14 cellular contexts compared by ENCODE assay signal in genomic region chr22:36347094-36347493, GRCh38. TPM values are rescaled to one million over a fixed set of nuclear protein-coding genes. Genes with fewer than 3 reads are reported as not detected.
DNase-seq lines count a peak whose midpoint lies in the region; ATAC-seq, FAIRE-seq and TF ChIP-seq lines count a peak whose summit lies in the region.
"Had no signal": no experiment of that assay in that cellular context is flagged by ENCODE, and none has a peak within 500 bp of the region (broad histone marks: within the 10 kb centered on the region; RNA-seq: fewer than 3 reads in every experiment).

No MANE protein-coding gene starts in this region.

- H2BK12ac ChIP-seq in mesenchymal stem cell (ENCODE audit: low read length in 2 of 2), result no peak overlapping the region

- H3K27ac Mint-ChIP-seq in astrocyte (ENCODE audit: unreplicated experiment), result peak overlapping the region; percentile 62

- TF ChIP-seq POLR2A in upper lobe of left lung (IDR thresholded peaks at IDR 0.05), result no peak

- peaks cover 26% of the 10 kb centered on the region for H3K36me3 Mint-ChIP-seq in astrocyte (ENCODE audit: low read depth, unreplicated experiment)

- H3K27me3 ChIP-seq in cardiac muscle cell, result no peaks in the 10 kb centered on the region
- H3K27me3 ChIP-seq in astrocyte (ENCODE audit: insufficient read depth, low read length), result no peaks in the 10 kb centered on the region
- no peaks in the 10 kb centered on the region for H3K27me3 ChIP-seq in mesenchymal stem cell (ENCODE audit: control insufficient read depth in 1 of 2, insufficient read depth in 1 of 2, low read length in 2 of 2)
- H3K27me3 ChIP-seq in upper lobe of left lung, result no peaks in the 10 kb centered on the region
- H3K27me3 ChIP-seq: BLaER1, tibial nerve had no signal

- no peak overlapping the region for H2BK120ac ChIP-seq in mesenchymal stem cell (ENCODE audit: low read depth, low read length)

- H3K79me1 ChIP-seq in mesenchymal stem cell (replicated peaks; ENCODE audit: low read length, poor library complexity, severe bottlenecking), result no peaks in the 10 kb centered on the region

- ATAC-seq in Right ventricle myocardium inferior (no peak), upper lobe of left lung (ENCODE audit: low FRiP score in 2 of 2) (no peak), HG03108 (IDR thresholded peaks at IDR 0.05; ENCODE audit: unreplicated experiment) (no peak), HG03196 (IDR thresholded peaks at IDR 0.05; ENCODE audit: unreplicated experiment) (no peak)

- 82% methylated on average over 5 of the region's 5 CpGs for WGBS in mesenchymal stem cell
- WGBS in upper lobe of left lung, 2 donors, result 75 to 80% methylated on average over 4 to 5 of the region's 5 CpGs

- FAIRE-seq in astrocyte (lab: Jason Lieb, UNC), result no peak

- peak overlapping the region in 1 of 2 experiments; percentile 51 for H3K23ac ChIP-seq in mesenchymal stem cell (ENCODE audit: low read length in 2 of 2)

- H3K27ac ChIP-seq in cardiac muscle cell, result peak overlapping the region; percentile 4
- H3K27ac ChIP-seq in astrocyte (ENCODE audit: low read depth, low read length), result peak overlapping the region; percentile 7
- peak overlapping the region; percentile 36 for H3K27ac ChIP-seq in mesenchymal stem cell (ENCODE audit: low read length, poor library complexity, severe bottlenecking)
- H3K27ac ChIP-seq in upper lobe of left lung, result peak overlapping the region; percentile 50 to 91 (median 58)
- H3K27ac ChIP-seq: BLaER1, parathyroid adenoma had no signal

- intact Hi-C loops in Right ventricle myocardium inferior (cut with DNase I), result no loop called here

- H3K9me3 ChIP-seq in cardiac muscle cell (ENCODE audit: low read depth) (no peaks in the 10 kb centered on the region), astrocyte (ENCODE audit: insufficient read depth, low read depth, low read length) (no peaks in the 10 kb centered on the region), mesenchymal stem cell (ENCODE audit: control insufficient read depth, low read length) (no peaks in the 10 kb centered on the region), upper lobe of left lung (no peaks in the 10 kb centered on the region)
- H3K9me3 ChIP-seq: BLaER1, tibial nerve had no signal

- H3K4ac ChIP-seq in mesenchymal stem cell (ENCODE audit: low read depth in 1 of 2, low read length in 2 of 2), result no peak overlapping the region

- no peaks in the 10 kb centered on the region for H3K9me3 Mint-ChIP-seq in astrocyte (ENCODE audit: unreplicated experiment)

- H3K4me2 ChIP-seq in astrocyte (ENCODE audit: low read length) (peak overlapping the region; percentile 6), mesenchymal stem cell (ENCODE audit: low read length, poor library complexity, severe bottlenecking) (no peak overlapping the region)
- H3K4me2 ChIP-seq: BLaER1 had no signal

- no peak for DNase-seq in cardiac muscle cell (ENCODE audit: low read depth in 1 of 2, low spot score in 1 of 2)
- no peak for DNase-seq in Right ventricle myocardium inferior (ENCODE audit: missing footprints)
- no peak for DNase-seq in astrocyte (ENCODE audit: low read depth)
- no peak for DNase-seq in mesenchymal stem cell
- no peak for DNase-seq in upper lobe of left lung
- no peak for DNase-seq in KG1 (lab: John Stamatoyannopoulos, UW)
- DNase-seq: erythroblast, NCI-H146, NCI-H82 had no signal

- H3K4me3 ChIP-seq in cardiac muscle cell, result no peak overlapping the region
- no peak overlapping the region for H3K4me3 ChIP-seq in astrocyte (ENCODE audit: insufficient read depth, low read depth, low read length)
- no peak overlapping the region for H3K4me3 ChIP-seq in mesenchymal stem cell (ENCODE audit: insufficient read depth in 1 of 2, low read depth in 1 of 2, low read length in 2 of 2)
- H3K4me3 ChIP-seq in upper lobe of left lung, result no peak overlapping the region
- H3K4me3 ChIP-seq: BLaER1, tibial nerve had no signal

- peak overlapping the region in 1 of 2 experiments; percentile 54 for H3K18ac ChIP-seq in mesenchymal stem cell (ENCODE audit: low read depth in 1 of 2, low read length in 2 of 2)

- H4K91ac ChIP-seq in mesenchymal stem cell (ENCODE audit: low read length), result no peak overlapping the region

- H3K4me1 ChIP-seq in cardiac muscle cell (ENCODE audit: low read depth), result peaks cover 12% of the 10 kb centered on the region
- peaks cover 55% of the 10 kb centered on the region for H3K4me1 ChIP-seq in astrocyte (ENCODE audit: insufficient read depth, low read length)
- H3K4me1 ChIP-seq in mesenchymal stem cell (ENCODE audit: control insufficient read depth, insufficient read depth, low read depth, low read length), result peaks cover 49% of the 10 kb centered on the region
- H3K4me1 ChIP-seq in upper lobe of left lung, result peaks cover 81 to 95% (median 88%) of the 10 kb centered on the region in 4 donors

- peaks cover 66% of the 10 kb centered on the region for H3K4me1 Mint-ChIP-seq in astrocyte (ENCODE audit: low read depth, unreplicated experiment)

- no peak overlapping the region for H2AK5ac ChIP-seq in mesenchymal stem cell (ENCODE audit: low read length, severe bottlenecking)

- no peak overlapping the region for H2BK15ac ChIP-seq in mesenchymal stem cell (ENCODE audit: low read depth, poor library complexity, severe bottlenecking)

- H3K36me3 ChIP-seq in cardiac muscle cell, result peaks cover 5% of the 10 kb centered on the region
- H3K36me3 ChIP-seq in astrocyte (ENCODE audit: insufficient read depth, low read length), result peaks cover 50% of the 10 kb centered on the region
- peaks cover 48 to 56% of the 10 kb centered on the region in 2 experiments for H3K36me3 ChIP-seq in mesenchymal stem cell (ENCODE audit: control insufficient read depth in 1 of 2, insufficient read depth in 2 of 2, low read depth in 1 of 2, low read length in 2 of 2)
- H3K36me3 ChIP-seq in upper lobe of left lung, result peaks cover 8 to 65% (median 33%) of the 10 kb centered on the region in 4 donors

- H2BK5ac ChIP-seq in mesenchymal stem cell (ENCODE audit: low read depth, low read length, poor library complexity, severe bottlenecking), result no peak overlapping the region

- H4K20me1 ChIP-seq in astrocyte (ENCODE audit: insufficient read depth, low read length), result peaks cover 94% of the 10 kb centered on the region

- no peak overlapping the region for H4K8ac ChIP-seq in mesenchymal stem cell (ENCODE audit: low read length)

- TF ChIP-seq EP300 in upper lobe of left lung (IDR thresholded peaks at IDR 0.05), result no peak

- no peak overlapping the region for H3K4me3 Mint-ChIP-seq in astrocyte (ENCODE audit: unreplicated experiment)

- no peaks in the 10 kb centered on the region for H3K27me3 Mint-ChIP-seq in astrocyte (ENCODE audit: low read depth, unreplicated experiment)

- no peak overlapping the region for H3K14ac ChIP-seq in mesenchymal stem cell (ENCODE audit: low read length in 2 of 2)

- H3K79me2 ChIP-seq in astrocyte (ENCODE audit: insufficient read depth, low read length), result peaks cover 96% of the 10 kb centered on the region

- no peak for TF ChIP-seq CTCF in cardiac muscle cell (IDR thresholded peaks at IDR 0.05; ENCODE audit: low read depth, low read length)
- no peak for TF ChIP-seq CTCF in astrocyte (IDR thresholded peaks at IDR 0.05; ENCODE audit: insufficient read depth, low read depth, low read length)
- TF ChIP-seq CTCF in upper lobe of left lung (IDR thresholded peaks at IDR 0.05), result no peak

- H2AFZ ChIP-seq in astrocyte (ENCODE audit: low read depth, low read length), result no peak overlapping the region
- no peak overlapping the region for H2AFZ ChIP-seq in mesenchymal stem cell (ENCODE audit: low read depth, low read length)
- H2AFZ ChIP-seq: parathyroid adenoma had no signal

- H3K9ac ChIP-seq in astrocyte (ENCODE audit: low read length) (no peak overlapping the region), mesenchymal stem cell (ENCODE audit: low read length) (no peak overlapping the region)
- H3K9ac ChIP-seq: BLaER1, parathyroid adenoma had no signal

RNA-seq across cellular contexts. Expression of gene MYH9, which starts 40.7 kb away (rescaled TPM):
- 131 and 174 TPM in 2 replicates for total RNA-seq in cardiac muscle cell
- 88.7 and 98.0 TPM in 2 replicates for polyA plus RNA-seq in cardiac muscle cell
- total RNA-seq in Right ventricle myocardium inferior, result 180 TPM
- 2,278 and 2,469 TPM in 2 replicates for total RNA-seq in astrocyte
- 369 TPM for polyA plus RNA-seq in mesenchymal stem cell (2013, experiment 1 of 2)
- 336 TPM for polyA plus RNA-seq in mesenchymal stem cell (2013, experiment 2 of 2)
- 100 to 1,000 TPM; 486 to 925 (median 599) TPM for total RNA-seq in upper lobe of left lung

Comparison
In these comparisons a context has a peak if more than half of its experiments do, and no peak if none do; other contexts are left out.
1. H3K27ac ChIP-seq: peak in every context shown above with its lines; median percentile 58 in upper lobe of left lung; 36 in mesenchymal stem cell; 7 in astrocyte; 4 in cardiac muscle cell.